ENCODE assay signal across 1 cellular context in genomic region chr7:7272294-7272693, GRCh38.
TF ChIP-seq lines count a peak whose summit lies in the region.

No MANE protein-coding gene starts in this region.

TF ChIP-seq in endothelial cell of umbilical vein, 7 proteins besides CTCF, POLR2A, EP300 and RAD21 (continued from another document):
- no peak for TF ChIP-seq JUN (IDR thresholded peaks at IDR 0.05; ENCODE audit: borderline replicate concordance, insufficient read depth, insufficient read length, low read depth)
- TF ChIP-seq FOS (IDR thresholded peaks at IDR 0.05; ENCODE audit: borderline replicate concordance, insufficient read depth, low read length) = no peak
- no peak for TF ChIP-seq MYC (IDR thresholded peaks at IDR 0.05; ENCODE audit: low read depth, low read length)
